In the genomic region with DNA sequence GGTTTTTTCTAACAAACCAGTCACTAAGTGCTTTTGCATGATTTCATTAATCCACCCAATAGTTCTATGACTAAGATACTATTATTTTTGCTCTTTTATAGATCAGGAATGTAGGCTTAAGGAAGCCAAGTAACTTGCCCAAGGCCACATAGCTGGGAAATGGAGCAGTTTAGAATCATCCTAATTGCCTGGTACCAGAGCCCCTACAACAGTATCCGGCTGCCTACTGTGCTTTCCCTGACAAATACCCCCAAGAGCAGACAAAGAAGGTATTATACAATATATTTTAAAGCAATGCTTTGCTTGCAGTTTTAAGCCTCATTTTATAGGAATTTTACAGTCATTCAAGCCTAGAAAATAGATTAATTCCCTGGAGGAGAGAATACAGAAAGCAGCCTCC, we compare ENCODE assay signal across 18 cellular contexts. TPM values are rescaled to one million over a fixed set of nuclear protein-coding genes. Genes with fewer than 3 reads are reported as not detected.
DNase-seq lines count a peak whose midpoint lies in the region; ATAC-seq and TF ChIP-seq lines count a peak whose summit lies in the region.
"Had no signal": no experiment of that assay in that cellular context is flagged by ENCODE, and none has a peak within 500 bp of the region (broad histone marks: within the 10 kb centered on the region; RNA-seq: fewer than 3 reads in every experiment).

No MANE protein-coding gene starts in this region.

- no peak overlapping the region for H3K4me3 Mint-ChIP-seq in osteocyte (ENCODE audit: unreplicated experiment)
- H3K4me3 Mint-ChIP-seq: CD8-positive, alpha-beta T cell; T-cell had no signal

- H3K27me3 Mint-ChIP-seq in osteocyte (ENCODE audit: unreplicated experiment), result no peaks in the 10 kb centered on the region

- H3K4me1 ChIP-seq in HAP-1, result peaks cover 42% of the 10 kb centered on the region

- H3K36me3 Mint-ChIP-seq in osteocyte (ENCODE audit: unreplicated experiment), result no peaks in the 10 kb centered on the region
- H3K36me3 Mint-ChIP-seq: CD8-positive, alpha-beta T cell; T-cell had no signal

- peak overlapping the region; percentile 61 for H3K27ac Mint-ChIP-seq in osteocyte (ENCODE audit: unreplicated experiment)
- H3K27ac Mint-ChIP-seq: CD8-positive, alpha-beta T cell; T-cell had no signal

- no peaks in the 10 kb centered on the region for H3K36me3 ChIP-seq in HAP-1 (replicated peaks)
- H3K36me3 ChIP-seq: SJSA1 had no signal

- DNase-seq in COLO829 (ENCODE audit: low spot score), result peak; percentile 71
- DNase-seq in HAP-1 (ENCODE audit: low spot score in 2 of 2), result peak; percentile 78 to 97
- DNase-seq in osteocyte (ENCODE audit: extremely low spot score, unreplicated experiment), result no peak
- DNase-seq in NCI-H345 (lab: John Stamatoyannopoulos, UW), result no peak
- no peak for DNase-seq in T-helper 2 cell
- DNase-seq: CD8-positive, alpha-beta T cell; DMS79; GDM1; HCEC 1CT; NCI-H1417; NCI-H2029; NCI-H2171; NCI-H446 treated with DMSO at 0.1 percent for 48 hours; OCI-M1; T-cell had no signal

- no peak for TF ChIP-seq CTCF in osteocyte (IDR thresholded peaks at IDR 0.05)

- H3K27me3 ChIP-seq in HAP-1 (ENCODE audit: low read depth), result no peaks in the 10 kb centered on the region
- H3K27me3 ChIP-seq: SJSA1 had no signal

- ATAC-seq in esophagus mucosa (peak; percentile 52), GM21423 (IDR thresholded peaks at IDR 0.05; ENCODE audit: unreplicated experiment) (no peak)
- ATAC-seq: CD8-positive, alpha-beta T cell; T-cell had no signal

- H3K4me3 ChIP-seq in HAP-1, result no peak overlapping the region
- H3K4me3 ChIP-seq: SJSA1 had no signal

- in situ Hi-C loops in HAP-1 (cut with MboI; ENCODE audit: low sequenced_read_pairs), result no loop called here

- H3K9me3 ChIP-seq in HAP-1, result no peaks in the 10 kb centered on the region
- H3K9me3 ChIP-seq: SJSA1 had no signal

- no peaks in the 10 kb centered on the region for H3K9me3 Mint-ChIP-seq in osteocyte (ENCODE audit: unreplicated experiment)
- H3K9me3 Mint-ChIP-seq: CD8-positive, alpha-beta T cell had no signal

- peaks cover 38% of the 10 kb centered on the region for H3K4me1 Mint-ChIP-seq in osteocyte (ENCODE audit: unreplicated experiment)
- H3K4me1 Mint-ChIP-seq: T-cell had no signal

RNA-seq across cellular contexts. Expression of gene RASAL2, which starts 45.5 kb away (rescaled TPM):
- total RNA-seq in esophagus mucosa (19.2 TPM), osteocyte (34.2 and 35.4 TPM in 2 replicates)
- total RNA-seq: CD8-positive, alpha-beta T cell had no signal

Comparison
In these comparisons a context has a peak if more than half of its experiments do, and no peak if none do; other contexts are left out.
1. DNase-seq: peak in COLO829 (single experiment) and HAP-1 (2 of 2); none in osteocyte (single experiment), NCI-H345 (single experiment) and T-helper 2 cell (0 of 5).